In the genomic region with DNA sequence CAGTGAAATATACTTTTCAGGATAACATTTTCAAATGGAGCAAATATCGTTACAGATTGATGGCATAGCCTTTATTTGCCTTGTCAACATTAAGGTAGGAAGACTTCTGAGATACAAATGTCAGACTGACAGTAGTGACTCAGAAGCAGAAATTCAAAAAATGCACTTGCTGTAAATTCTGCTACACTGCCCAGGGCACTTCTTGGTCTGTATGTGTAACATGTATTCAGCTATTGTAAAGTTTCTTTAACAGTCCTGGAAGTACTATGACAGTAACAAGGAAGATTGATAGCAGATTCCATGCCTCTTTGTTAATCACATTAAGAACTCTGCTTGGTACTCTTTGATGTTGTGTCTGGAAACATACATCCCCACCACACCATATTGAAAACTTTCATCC, we compare ENCODE assay signal across 1 cellular context.
TF ChIP-seq lines count a peak whose summit lies in the region.

No MANE protein-coding gene starts in this region.

TF ChIP-seq in IMR-90, 13 proteins besides CTCF, POLR2A, EP300 and RAD21 (continued from another document):
- TF ChIP-seq RCOR1 (IDR thresholded peaks at IDR 0.05; ENCODE audit: insufficient replicate concordance, low read length) = no peak
- no peak for TF ChIP-seq RFX5 (IDR thresholded peaks at IDR 0.05; ENCODE audit: low read depth, low read length)
- no peak for TF ChIP-seq CEBPB (IDR thresholded peaks at IDR 0.05; ENCODE audit: low read depth, low read length)
- no peak for TF ChIP-seq SMC3 (IDR thresholded peaks at IDR 0.05; ENCODE audit: low read depth, low read length)
- no peak for TF ChIP-seq FOS (IDR thresholded peaks at IDR 0.05; ENCODE audit: low read depth, low read length)
- no peak for TF ChIP-seq NFE2L2 (IDR thresholded peaks at IDR 0.05; ENCODE audit: low read depth, low read length)
- TF ChIP-seq BHLHE40 (IDR thresholded peaks at IDR 0.05; ENCODE audit: low read depth, low read length) = no peak
- no peak for TF ChIP-seq ELK1 (IDR thresholded peaks at IDR 0.05; ENCODE audit: borderline replicate concordance, low read depth, low read length)
- TF ChIP-seq MAZ (IDR thresholded peaks at IDR 0.05; ENCODE audit: borderline replicate concordance, low read depth, low read length) = no peak
- TF ChIP-seq, protein P1, sequence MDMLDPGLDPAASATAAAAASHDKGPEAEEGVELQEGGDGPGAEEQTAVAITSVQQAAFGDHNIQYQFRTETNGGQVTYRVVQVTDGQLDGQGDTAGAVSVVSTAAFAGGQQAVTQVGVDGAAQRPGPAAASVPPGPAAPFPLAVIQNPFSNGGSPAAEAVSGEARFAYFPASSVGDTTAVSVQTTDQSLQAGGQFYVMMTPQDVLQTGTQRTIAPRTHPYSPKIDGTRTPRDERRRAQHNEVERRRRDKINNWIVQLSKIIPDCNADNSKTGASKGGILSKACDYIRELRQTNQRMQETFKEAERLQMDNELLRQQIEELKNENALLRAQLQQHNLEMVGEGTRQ (IDR thresholded peaks at IDR 0.05; ENCODE audit: low read depth, low read length) = no peak
- no peak for TF ChIP-seq CHD1 (IDR thresholded peaks at IDR 0.05; ENCODE audit: low read depth, low read length)
